Comparison of ENCODE assay signal across 8 cellular contexts in genomic region chr15:90660195-90660995, GRCh38. TPM values are rescaled to one million over a fixed set of nuclear protein-coding genes. Genes with fewer than 3 reads are reported as not detected.
DNase-seq lines count a peak whose midpoint lies in the region; ATAC-seq and TF ChIP-seq lines count a peak whose summit lies in the region.

No MANE protein-coding gene starts in this region.

- intact Hi-C loops in Calu3 (cut with micrococcal nuclease; ENCODE audit: unreplicated experiment) (no loop called here), MCF 10A (cut with micrococcal nuclease) (loop anchor here (1.0 kb wide), 1 partner anchor 20 kb away; no protein-coding TSS in a partner anchor), lower leg skin (cut with DNase I; ENCODE audit: low total_unique reads) (no loop called here)

- no TSS peak for BruUV-seq in Calu3 (replicated peaks; lab: Mats Ljungman, UMichigan)
- BruUV-seq in MCF 10A (replicated peaks; lab: Mats Ljungman, UMichigan): no TSS peak

- peaks cover 3% of the 10 kb centered on the region for H3K9me3 Mint-ChIP-seq in Calu3 (ENCODE audit: low read depth, unreplicated experiment)
- no peaks in the 10 kb centered on the region for H3K9me3 Mint-ChIP-seq in MCF 10A (ENCODE audit: unreplicated experiment)

- peak; percentile 60 for ATAC-seq in GM21528 (IDR thresholded peaks at IDR 0.05; ENCODE audit: low FRiP score, unreplicated experiment)

- H3K27me3 Mint-ChIP-seq in Calu3 (ENCODE audit: unreplicated experiment) (peaks cover 26% of the 10 kb centered on the region), MCF 10A (ENCODE audit: insufficient read depth, unreplicated experiment) (no peaks in the 10 kb centered on the region)

- H3K36me3 Mint-ChIP-seq in Calu3 (ENCODE audit: insufficient read depth, unreplicated experiment) (peaks cover 12% of the 10 kb centered on the region), MCF 10A (ENCODE audit: insufficient read depth, unreplicated experiment) (peaks cover 6% of the 10 kb centered on the region)

- H3K27ac Mint-ChIP-seq in Calu3 (ENCODE audit: unreplicated experiment) (no peak overlapping the region), MCF 10A (ENCODE audit: low read depth, unreplicated experiment) (peak overlapping the region; percentile 86)

- POLR2A ChIA-PET in MCF 10A (lab: Yijun Ruan, JAX): interaction anchor here (0.6 to 1.3 kb wide), 4 partner anchors 11 to 211 kb away, joined by 3 read pairs; no protein-coding TSS in a partner anchor

- H3K4me1 Mint-ChIP-seq in Calu3 (ENCODE audit: low read depth, unreplicated experiment) (peaks cover 10% of the 10 kb centered on the region), MCF 10A (ENCODE audit: insufficient read depth, unreplicated experiment) (peaks cover 34% of the 10 kb centered on the region)

- TF ChIP-seq POLR2A in lower leg skin (IDR thresholded peaks at IDR 0.05): no peak

- no peak overlapping the region for H3K4me3 ChIP-seq in lower leg skin (ENCODE audit: low read depth, poor library complexity, severe bottlenecking)

- 21 to 22% methylated on average over 12 of the region's 12 CpGs for WGBS in lower leg skin, 2 donors

- CTCF ChIA-PET in Calu3 (lab: Charles Lee) (no interaction called here), MCF 10A (lab: Yijun Ruan, JAX) (interaction anchor here (0.6 to 2.8 kb wide), 5 partner anchors 19 to 367 kb away, joined by 3 to 13 read pairs (median 4); no protein-coding TSS in a partner anchor)

- H3K4me3 Mint-ChIP-seq in Calu3 (ENCODE audit: low read depth, unreplicated experiment) (no peak overlapping the region), MCF 10A (ENCODE audit: unreplicated experiment) (peak overlapping the region; percentile 68)

- DNase-seq in Calu3: peak; percentile 42
- DNase-seq in HUDEP-2 (lab: John Stamatoyannopoulos, UW; ENCODE audit: unreplicated experiment in 76 of 76): peak in 67 of 76 experiments; percentile 16 to 79 (median 52)
- DNase-seq in UCSD-AML1 (lab: John Stamatoyannopoulos, UW; ENCODE audit: unreplicated experiment): peak; percentile 59
- peak; percentile 89 for DNase-seq in MCF 10A (ENCODE audit: unreplicated experiment)
- DNase-seq in lower leg skin (ENCODE audit: low spot score in 2 of 2): peak; percentile 89 to 95
- DNase-seq in stimulated activated CD8-positive, alpha-beta memory T cell treated with anti-CD3 and anti-CD28 coated beads, Interleukin-4, amount 100 ng/mL, for 24 hours (ENCODE audit: low read depth): peak; percentile 66
- DNase-seq in SK-N-DZ (ENCODE audit: low spot score): no peak

- TF ChIP-seq CTCF in Calu3 (IDR thresholded peaks at IDR 0.05; ENCODE audit: unreplicated experiment) (no peak), MCF 10A (IDR thresholded peaks at IDR 0.05; ENCODE audit: unreplicated experiment) (no peak), lower leg skin (IDR thresholded peaks at IDR 0.05) (no peak)

RNA-seq across cellular contexts. Expression of gene BLM, which starts 56.8 kb away (rescaled TPM):
- total RNA-seq in Calu3 (2022) (26.7 and 31.8 TPM in 2 replicates), MCF 10A (2022) (2.8 and 5.2 TPM in 2 replicates), lower leg skin (1 to 10 TPM in 1 of 4 donors, under 1 TPM in 3; 0.30 to 2.0 (median 0.45) TPM)
- 30.4 and 32.2 TPM in 2 replicates for polyA plus RNA-seq in SK-N-DZ (2014; cell fraction: cytosol; rRNA removed)
- polyA plus RNA-seq in SK-N-DZ (2014; cell fraction: nucleus; rRNA removed): 31.4 and 54.6 TPM in 2 replicates
